ENCODE assay signal across 17 cellular contexts in the genomic region with DNA sequence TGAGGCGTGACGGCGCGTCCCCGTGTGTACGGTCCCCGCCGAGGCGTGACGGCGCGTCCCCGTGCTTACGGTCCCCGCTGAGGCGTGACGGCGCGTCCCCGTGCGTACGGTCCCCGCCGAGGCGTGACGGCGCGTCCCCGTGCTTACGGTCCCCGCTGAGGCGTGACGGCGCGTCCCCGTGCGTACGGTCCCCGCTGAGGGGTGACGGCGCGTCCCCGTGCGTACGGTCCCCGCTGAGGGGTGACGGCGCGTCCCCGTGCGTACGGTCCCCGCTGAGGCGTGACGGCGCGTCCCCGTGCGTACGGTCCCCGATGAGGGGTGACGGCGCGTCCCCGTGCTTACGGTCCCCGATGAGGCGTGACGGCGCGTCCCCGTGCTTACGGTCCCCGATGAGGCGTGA. TPM values are rescaled to one million over a fixed set of nuclear protein-coding genes. Genes with fewer than 3 reads are reported as not detected.
"Had no signal": no experiment of that assay in that cellular context is flagged by ENCODE, and none has a peak within 500 bp of the region (broad histone marks: within the 10 kb centered on the region; RNA-seq: fewer than 3 reads in every experiment).

No MANE protein-coding gene starts in this region.

RNA-seq across cellular contexts. Expression of a gene that starts 20.5 kb away (rescaled TPM):
- total RNA-seq: activated B cell treated with CpG ODN at 0.5 μM for 24 hours; activated CD4-positive, alpha-beta memory T cell treated with anti-CD3 and anti-CD28 coated beads for 36 hours; activated CD4-positive, alpha-beta T cell treated with anti-CD3 and anti-CD28 coated beads, Interleukin-2, amount 10 ng/mL, durations not matched to agents 24 days and 14 days; activated CD8-positive, alpha-beta memory T cell treated with anti-CD3 and anti-CD28 coated beads for 36 hours; activated CD8-positive, alpha-beta T cell treated with anti-CD3 and anti-CD28 coated beads for 36 hours; activated naive CD4-positive, alpha-beta T cell treated with anti-CD3 and anti-CD28 coated beads, Interleukin-2, amount 50 U/mL, for 72 hours; activated naive CD8-positive, alpha-beta T cell treated with anti-CD3 and anti-CD28 coated beads for 36 hours; activated T-cell treated with anti-CD3 and anti-CD28 coated beads, Interleukin-2, amount 50 U/mL, for 4 hours; activated T-helper 1 cell treated with anti-CD3 and anti-CD28 coated beads, Interleukin-12 subunit alpha, Interleukin-12 subunit beta, Interleukin-2, Interleukin-4 antibody, amounts not matched to agents 30 ng/mL and 10 ng/mL and 1 ng/mL, durations not matched to agents 14 hours and 24 hours and 36 hours; activated T-helper 17 cell treated with anti-CD3 and anti-CD28 coated beads, Interleukin-2, amount 50 U/mL, for 72 hours; adrenal gland; aorta; astrocyte; body of pancreas; breast epithelium; cardiac muscle cell; chondrocyte had no signal
- polyA plus RNA-seq: adrenal gland, aorta, cardiac muscle cell had no signal
